Comparison of ENCODE assay signal across 9 cellular contexts in genomic region chr11:12149672-12150225, GRCh38. TPM values are rescaled to one million over a fixed set of nuclear protein-coding genes. Genes with fewer than 3 reads are reported as not detected.
DNase-seq lines count a peak whose midpoint lies in the region; ATAC-seq and TF ChIP-seq lines count a peak whose summit lies in the region.
"Had no signal": no experiment of that assay in that cellular context is flagged by ENCODE, and none has a peak within 500 bp of the region (broad histone marks: within the 10 kb centered on the region; RNA-seq: fewer than 3 reads in every experiment).

No MANE protein-coding gene starts in this region.

- H3K9me3 ChIP-seq in esophagus muscularis mucosa = no peaks in the 10 kb centered on the region
- no peaks in the 10 kb centered on the region for H3K9me3 ChIP-seq in CD8-positive, alpha-beta T cell (ENCODE audit: low read length)

- no peak overlapping the region for H3K4me3 Mint-ChIP-seq in CD8-positive, alpha-beta T cell

- DNase-seq in Ammon's horn (ENCODE audit: low spot score) = peak; percentile 49
- DNase-seq in RPMI7951 (ENCODE audit: low read depth) = peak; percentile 49
- no peak for DNase-seq in esophagus muscularis mucosa (ENCODE audit: extremely low spot score)
- DNase-seq in CD8-positive, alpha-beta T cell = no peak
- DNase-seq: NCI-H82 had no signal

- no peak for TF ChIP-seq CTCF in esophagus muscularis mucosa (IDR thresholded peaks at IDR 0.05)
- no peak for TF ChIP-seq CTCF in CD8-positive, alpha-beta T cell (IDR thresholded peaks at IDR 0.05)

- no peak overlapping the region for H3K4me3 ChIP-seq in esophagus muscularis mucosa
- no peak overlapping the region for H3K4me3 ChIP-seq in CD8-positive, alpha-beta T cell (ENCODE audit: low read depth, low read length)

- WGBS in esophagus muscularis mucosa = 82% methylated on average over 6 of the region's 6 CpGs

- POLR2A ChIA-PET in CD8-positive, alpha-beta T cell (lab: Charles Lee) = interaction anchor here (0.6 kb wide), 1 partner anchor 86 kb away, joined by 3 read pairs; no protein-coding TSS in a partner anchor

- peaks cover 33% of the 10 kb centered on the region for H3K4me1 Mint-ChIP-seq in CD8-positive, alpha-beta T cell (ENCODE audit: low read depth)

- H3K27me3 ChIP-seq in esophagus muscularis mucosa = no peaks in the 10 kb centered on the region
- H3K27me3 ChIP-seq in CD8-positive, alpha-beta T cell (ENCODE audit: insufficient read depth, low read length) = no peaks in the 10 kb centered on the region

- no peak for TF ChIP-seq POLR2A in esophagus muscularis mucosa (IDR thresholded peaks at IDR 0.05; ENCODE audit: low read depth)

- intact Hi-C loops in esophagus muscularis mucosa (cut with DNase I) = no loop called here
- intact Hi-C loops in CD8-positive, alpha-beta T cell (cut with DNase I, micrococcal nuclease) = no loop called here

- H3K4me1 ChIP-seq in esophagus muscularis mucosa = peaks cover 2 to 45% (median 41%) of the 10 kb centered on the region in 4 donors
- H3K4me1 ChIP-seq in CD8-positive, alpha-beta T cell (ENCODE audit: insufficient read depth, low read length) = peaks cover 10% of the 10 kb centered on the region

- H3K9me3 Mint-ChIP-seq in CD8-positive, alpha-beta T cell = no peaks in the 10 kb centered on the region

- CTCF ChIA-PET in CD8-positive, alpha-beta T cell (lab: Charles Lee) = interaction anchor here (1.0 kb wide), 1 partner anchor 9 kb away, joined by 3 read pairs; no protein-coding TSS in a partner anchor

- H3K36me3 ChIP-seq in esophagus muscularis mucosa = peaks cover 0 to 15% (median 9%) of the 10 kb centered on the region in 4 donors
- H3K36me3 ChIP-seq in CD8-positive, alpha-beta T cell (ENCODE audit: insufficient read depth, low read length) = no peaks in the 10 kb centered on the region

- peak overlapping the region in 3 of 4 donors; percentile 22 to 48 (median 47) for H3K27ac ChIP-seq in esophagus muscularis mucosa (replicated peaks in 1 of 4)
- H3K27ac ChIP-seq in CD8-positive, alpha-beta T cell (ENCODE audit: low read depth, low read length) = no peak overlapping the region

- peak; percentile 56 for ATAC-seq in GM19023 (IDR thresholded peaks at IDR 0.05; ENCODE audit: unreplicated experiment)
- ATAC-seq in GM18519 (IDR thresholded peaks at IDR 0.05; ENCODE audit: low FRiP score, unreplicated experiment) = no peak
- ATAC-seq in GM18873 (IDR thresholded peaks at IDR 0.05; ENCODE audit: low FRiP score, unreplicated experiment) = no peak
- no peak for ATAC-seq in HG03025 (IDR thresholded peaks at IDR 0.05; ENCODE audit: low FRiP score, unreplicated experiment)
- no peak for ATAC-seq in CD8-positive, alpha-beta T cell

- H3K27ac Mint-ChIP-seq in CD8-positive, alpha-beta T cell = no peak overlapping the region

- no peaks in the 10 kb centered on the region for H3K27me3 Mint-ChIP-seq in CD8-positive, alpha-beta T cell (ENCODE audit: low read depth)

- no peak for TF ChIP-seq EP300 in esophagus muscularis mucosa (IDR thresholded peaks at IDR 0.05)

- no peaks in the 10 kb centered on the region for H3K36me3 Mint-ChIP-seq in CD8-positive, alpha-beta T cell

RNA-seq across cellular contexts. Expression of gene MICAL2, which starts 39.4 kb away (rescaled TPM):
- 58.6 TPM in 2 replicates for total RNA-seq in RPMI7951 (2014; rRNA removed; shearing (Covaris generic))
- total RNA-seq in esophagus muscularis mucosa = 100 to 1,000 TPM; 195 to 499 (median 259) TPM
- 10 to 100 TPM; 15.8 TPM for total RNA-seq in CD8-positive, alpha-beta T cell

Comparison
In these comparisons a context has a peak if more than half of its experiments do, and no peak if none do; other contexts are left out.
1. DNase-seq: peak in Ammon's horn (single experiment) and RPMI7951 (single experiment); none in esophagus muscularis mucosa (single experiment) and CD8-positive, alpha-beta T cell (0 of 7).